In the genomic region with DNA sequence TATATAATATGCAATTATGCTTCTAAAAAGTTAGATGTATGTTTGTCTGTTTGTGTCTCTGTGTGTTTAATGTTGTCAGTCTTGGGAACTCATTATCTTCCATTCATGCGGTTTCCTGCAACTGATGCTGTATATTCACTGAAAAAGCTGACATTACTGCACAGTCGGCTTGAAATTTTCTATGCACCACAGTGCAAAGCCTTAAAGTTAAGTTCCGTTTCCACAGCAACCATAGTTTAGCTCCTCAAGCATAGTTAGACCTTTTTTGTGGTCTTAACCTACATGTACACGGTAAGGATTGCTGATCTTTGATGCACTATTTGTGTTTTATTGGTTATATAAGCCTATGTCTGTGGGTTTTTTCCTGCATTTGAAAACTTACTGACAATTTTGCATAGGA, we compare ENCODE assay signal across 30 cellular contexts.
"Had no signal": no experiment of that assay in that cellular context is flagged by ENCODE, and none has a peak within 500 bp of the region (broad histone marks: within the 10 kb centered on the region; RNA-seq: fewer than 3 reads in every experiment).

No MANE protein-coding gene starts in this region.

- FAIRE-seq: pancreas had no signal

- ATAC-seq: activated T-cell treated with anti-CD3 and anti-CD28 coated beads, Interleukin-2, amount 50 U/mL, for 4 hours; gastrocnemius medialis; pancreas; psoas muscle; upper lobe of right lung had no signal

- H3K4me3 Mint-ChIP-seq: activated naive CD8-positive, alpha-beta T cell; activated T-cell treated with anti-CD3 and anti-CD28 coated beads, Interleukin-2, amount 50 U/mL, for 4 hours; endodermal cell; mesothelial cell of epicardium; nephron; stimulated activated naive CD8-positive, alpha-beta T cell treated with anti-CD3 and anti-CD28 coated beads, Interleukin-15, Interleukin-2, amounts not matched to agents 100 ng/mL and 50 ng/mL, for 24 hours had no signal

- H3K27me3 ChIP-seq: breast epithelium, esophagus squamous epithelium, gastrocnemius medialis, pancreas, right atrium auricular region, thyroid gland, upper lobe of right lung had no signal

- H3K9me3 ChIP-seq: breast epithelium, esophagus squamous epithelium, gastrocnemius medialis, left ventricle myocardium inferior, pancreas, psoas muscle, right atrium auricular region, thyroid gland, upper lobe of right lung had no signal

- H3K36me3 Mint-ChIP-seq: activated naive CD8-positive, alpha-beta T cell; mesothelial cell of epicardium had no signal

- H3K27ac ChIP-seq: breast epithelium, coronary artery, esophagus squamous epithelium, gastrocnemius medialis, left ventricle myocardium inferior, pancreas, psoas muscle, right atrium auricular region, thyroid gland, upper lobe of right lung, VCaP had no signal

- H3K4me1 ChIP-seq: breast epithelium, esophagus squamous epithelium, gastrocnemius medialis, left ventricle myocardium inferior, pancreas, psoas muscle, right atrium auricular region, thyroid gland, upper lobe of right lung had no signal

- H3K4me1 Mint-ChIP-seq: endodermal cell, mesothelial cell of epicardium, nephron had no signal

- H3K27ac Mint-ChIP-seq: activated naive CD8-positive, alpha-beta T cell; activated T-helper 2 cell treated with anti-CD3 and anti-CD28 coated beads, Interferon-gamma antibody, Interleukin-2, Interleukin-4, amounts not matched to agents 10 μg/mL and 5 μg/mL and 100 μg/mL, durations not matched to agents 14 hours and 24 hours and 36 hours; endodermal cell; mesothelial cell of epicardium; nephron; stimulated activated naive CD8-positive, alpha-beta T cell treated with anti-CD3 and anti-CD28 coated beads, Interleukin-15, Interleukin-2, amounts not matched to agents 100 ng/mL and 50 ng/mL, for 24 hours had no signal

- H3K4me3 ChIP-seq: breast epithelium, coronary artery, esophagus squamous epithelium, gastrocnemius medialis, left ventricle myocardium inferior, pancreas, psoas muscle, right atrium auricular region, thyroid gland, upper lobe of right lung had no signal

- H3K36me3 ChIP-seq: breast epithelium, esophagus squamous epithelium, gastrocnemius medialis, left ventricle myocardium inferior, pancreas, right atrium auricular region, thyroid gland, upper lobe of right lung had no signal

- H3K27me3 Mint-ChIP-seq: activated naive CD8-positive, alpha-beta T cell; stimulated activated naive CD8-positive, alpha-beta T cell treated with anti-CD3 and anti-CD28 coated beads, Interleukin-15, Interleukin-2, amounts not matched to agents 100 ng/mL and 50 ng/mL, for 24 hours had no signal

- DNase-seq: activated CD4-positive, alpha-beta T cell treated with anti-CD3 and anti-CD28 coated beads, Interleukin-2, amount 50 U/mL, for 48 hours; activated CD4-positive, CD25-positive, alpha-beta regulatory T cell treated with anti-CD3 and anti-CD28 coated beads, Interleukin-2, amount 50 U/mL, for 72 hours; activated naive CD4-positive, alpha-beta T cell; activated T-cell treated with anti-CD3 and anti-CD28 coated beads, Interleukin-2, amount 50 U/mL, for 4 hours; amniotic stem cell; cerebellar nuclear complex; endodermal cell; esophagus squamous epithelium; gastrocnemius medialis; hippocampal formation; kidney glomerular epithelial cell; left ventricle myocardium inferior; mammary epithelial cell; pancreas; psoas muscle; stimulated activated CD4-positive, alpha-beta T cell treated with anti-CD3 and anti-CD28 coated beads, Interleukin-12 subunit alpha, Interleukin-12 subunit beta, amount 100 ng/mL, for 4 hours; stimulated activated CD4-positive, alpha-beta T cell treated with anti-CD3 and anti-CD28 coated beads, Interleukin-4, amount 100 ng/mL, for 4 hours; substantia nigra; SW 1271; thyroid gland; upper lobe of right lung had no signal

- H3K9me3 Mint-ChIP-seq: activated T-cell treated with anti-CD3 and anti-CD28 coated beads, Interleukin-2, amount 50 U/mL, for 4 hours; activated T-helper 2 cell treated with anti-CD3 and anti-CD28 coated beads, Interferon-gamma antibody, Interleukin-2, Interleukin-4, amounts not matched to agents 10 μg/mL and 5 μg/mL and 100 μg/mL, durations not matched to agents 14 hours and 24 hours and 36 hours; endodermal cell; mesothelial cell of epicardium; nephron; stimulated activated naive CD8-positive, alpha-beta T cell treated with anti-CD3 and anti-CD28 coated beads, Interleukin-15, Interleukin-2, amounts not matched to agents 100 ng/mL and 50 ng/mL, for 24 hours had no signal
